Comparison of ENCODE assay signal across 2 cellular contexts in the genomic region with DNA sequence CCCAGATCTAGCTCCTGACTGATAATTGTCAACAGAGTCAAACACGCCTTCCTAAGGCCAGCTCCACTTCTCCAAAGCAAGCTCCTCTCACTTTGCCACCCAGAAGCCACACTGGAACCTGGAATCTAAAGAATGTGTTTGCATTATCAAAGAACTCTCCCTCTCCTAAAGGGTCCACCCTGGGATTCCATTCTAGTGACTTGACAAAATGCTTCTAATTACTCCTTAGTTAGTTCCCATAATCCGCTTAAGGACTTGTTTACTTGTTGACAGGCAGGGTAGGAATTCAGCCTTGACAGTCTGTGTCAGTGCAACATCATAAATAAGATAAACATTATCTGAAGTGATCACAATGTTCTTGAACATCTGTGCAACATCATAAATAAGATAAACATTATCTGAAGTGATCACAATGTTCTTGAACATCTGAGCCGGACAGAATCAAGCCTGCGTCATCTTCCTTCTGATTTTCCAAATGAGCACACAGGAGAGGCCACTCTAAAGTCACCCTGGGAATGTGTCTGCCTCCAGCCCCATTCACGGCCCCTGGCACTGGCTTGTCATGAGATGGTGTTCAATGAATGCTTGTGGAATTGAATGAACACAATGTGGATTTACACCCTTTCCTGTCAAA.
TF ChIP-seq lines count a peak whose summit lies in the region.

No MANE protein-coding gene starts in this region.

TF ChIP-seq in Ishikawa, 13 proteins besides CTCF, POLR2A, EP300 and RAD21:
- TF ChIP-seq, protein P1, sequence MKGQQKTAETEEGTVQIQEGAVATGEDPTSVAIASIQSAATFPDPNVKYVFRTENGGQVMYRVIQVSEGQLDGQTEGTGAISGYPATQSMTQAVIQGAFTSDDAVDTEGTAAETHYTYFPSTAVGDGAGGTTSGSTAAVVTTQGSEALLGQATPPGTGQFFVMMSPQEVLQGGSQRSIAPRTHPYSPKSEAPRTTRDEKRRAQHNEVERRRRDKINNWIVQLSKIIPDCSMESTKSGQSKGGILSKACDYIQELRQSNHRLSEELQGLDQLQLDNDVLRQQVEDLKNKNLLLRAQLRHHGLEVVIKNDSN (IDR thresholded peaks at IDR 0.05), result no peak
- TF ChIP-seq EGR1 (IDR thresholded peaks at IDR 0.05) (no peak), YY1 (IDR thresholded peaks at IDR 0.05; ENCODE audit: low read depth) (no peak), TCF12 (IDR thresholded peaks at IDR 0.05; ENCODE audit: low read depth) (peak; percentile 50; the same call in 1 of the 2 replicates), FOXM1 (IDR thresholded peaks at IDR 0.05; ENCODE audit: borderline replicate concordance, low read depth) (peak; percentile 60; the same call in 1 of the 2 replicates), NFIC (IDR thresholded peaks at IDR 0.05) (no peak), TEAD4 (IDR thresholded peaks at IDR 0.05) (peak; percentile 95)
- TF ChIP-seq, protein P2, sequence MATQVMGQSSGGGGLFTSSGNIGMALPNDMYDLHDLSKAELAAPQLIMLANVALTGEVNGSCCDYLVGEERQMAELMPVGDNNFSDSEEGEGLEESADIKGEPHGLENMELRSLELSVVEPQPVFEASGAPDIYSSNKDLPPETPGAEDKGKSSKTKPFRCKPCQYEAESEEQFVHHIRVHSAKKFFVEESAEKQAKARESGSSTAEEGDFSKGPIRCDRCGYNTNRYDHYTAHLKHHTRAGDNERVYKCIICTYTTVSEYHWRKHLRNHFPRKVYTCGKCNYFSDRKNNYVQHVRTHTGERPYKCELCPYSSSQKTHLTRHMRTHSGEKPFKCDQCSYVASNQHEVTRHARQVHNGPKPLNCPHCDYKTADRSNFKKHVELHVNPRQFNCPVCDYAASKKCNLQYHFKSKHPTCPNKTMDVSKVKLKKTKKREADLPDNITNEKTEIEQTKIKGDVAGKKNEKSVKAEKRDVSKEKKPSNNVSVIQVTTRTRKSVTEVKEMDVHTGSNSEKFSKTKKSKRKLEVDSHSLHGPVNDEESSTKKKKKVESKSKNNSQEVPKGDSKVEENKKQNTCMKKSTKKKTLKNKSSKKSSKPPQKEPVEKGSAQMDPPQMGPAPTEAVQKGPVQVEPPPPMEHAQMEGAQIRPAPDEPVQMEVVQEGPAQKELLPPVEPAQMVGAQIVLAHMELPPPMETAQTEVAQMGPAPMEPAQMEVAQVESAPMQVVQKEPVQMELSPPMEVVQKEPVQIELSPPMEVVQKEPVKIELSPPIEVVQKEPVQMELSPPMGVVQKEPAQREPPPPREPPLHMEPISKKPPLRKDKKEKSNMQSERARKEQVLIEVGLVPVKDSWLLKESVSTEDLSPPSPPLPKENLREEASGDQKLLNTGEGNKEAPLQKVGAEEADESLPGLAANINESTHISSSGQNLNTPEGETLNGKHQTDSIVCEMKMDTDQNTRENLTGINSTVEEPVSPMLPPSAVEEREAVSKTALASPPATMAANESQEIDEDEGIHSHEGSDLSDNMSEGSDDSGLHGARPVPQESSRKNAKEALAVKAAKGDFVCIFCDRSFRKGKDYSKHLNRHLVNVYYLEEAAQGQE (IDR thresholded peaks at IDR 0.05; ENCODE audit: low read depth), result no peak
- TF ChIP-seq, protein P3, sequence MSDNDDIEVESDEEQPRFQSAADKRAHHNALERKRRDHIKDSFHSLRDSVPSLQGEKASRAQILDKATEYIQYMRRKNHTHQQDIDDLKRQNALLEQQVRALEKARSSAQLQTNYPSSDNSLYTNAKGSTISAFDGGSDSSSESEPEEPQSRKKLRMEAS (IDR thresholded peaks at IDR 0.05), result no peak

TF ChIP-seq in H1, 55 proteins besides CTCF, POLR2A, EP300 and RAD21 (continued from another document and continues in another):
- TF ChIP-seq NANOG (IDR thresholded peaks at IDR 0.05; ENCODE audit: insufficient read depth, low read depth, low read length, poor library complexity, severe bottlenecking) (no peak), ATF2 (IDR thresholded peaks at IDR 0.05; ENCODE audit: low read length) (peak; percentile 87; the same call in 1 of the 2 replicates), SRF (IDR thresholded peaks at IDR 0.05; ENCODE audit: low read depth, low read length) (no peak), CTBP2 (IDR thresholded peaks at IDR 0.05; ENCODE audit: borderline replicate concordance, insufficient read depth, insufficient read length, low read length) (no peak), TAF7 (optimal IDR thresholded peaks at IDR 0.05; ENCODE audit: borderline replicate concordance, low read depth, low read length) (no peak), JUN (IDR thresholded peaks at IDR 0.05; ENCODE audit: low read depth, low read length) (0 out of 2 replicates have a peak, but pooled peaks have one; percentile 37), CHD1 (IDR thresholded peaks at IDR 0.05; ENCODE audit: low read depth, low read length) (no peak), ATF3 (IDR thresholded peaks at IDR 0.05; ENCODE audit: insufficient read depth, low read depth, low read length) (no peak), ASH2L (IDR thresholded peaks at IDR 0.05; ENCODE audit: low read length) (no peak), RBBP5 (IDR thresholded peaks at IDR 0.05; ENCODE audit: borderline replicate concordance, low read depth, low read length) (no peak), SUZ12 (IDR thresholded peaks at IDR 0.05; ENCODE audit: low read length) (no peak), SP2 (IDR thresholded peaks at IDR 0.05; ENCODE audit: low read length) (no peak), CEBPB (IDR thresholded peaks at IDR 0.05; ENCODE audit: low read depth, low read length) (no peak), TBP (IDR thresholded peaks at IDR 0.05; ENCODE audit: low read depth, low read length) (no peak), CHD2 (IDR thresholded peaks at IDR 0.05; ENCODE audit: low read length) (no peak), CBX8 (IDR thresholded peaks at IDR 0.05; ENCODE audit: borderline replicate concordance, low read depth, low read length) (no peak), SIRT6 (IDR thresholded peaks at IDR 0.05; ENCODE audit: low read length) (no peak), EGR1 (IDR thresholded peaks at IDR 0.05; ENCODE audit: borderline replicate concordance, low read depth, low read length) (no peak), JUND (IDR thresholded peaks at IDR 0.05; ENCODE audit: low read length) (peak; percentile 67), MAFK (IDR thresholded peaks at IDR 0.05; ENCODE audit: low read depth, low read length) (peak; percentile 22; the same call in 1 of the 2 replicates), BACH1 (IDR thresholded peaks at IDR 0.05; ENCODE audit: low read length) (no peak), BRCA1 (IDR thresholded peaks at IDR 0.05; ENCODE audit: low read depth, low read length) (no peak), KDM4A (IDR thresholded peaks at IDR 0.05; ENCODE audit: low read depth, low read length, severe bottlenecking) (no peak), HDAC6 (IDR thresholded peaks at IDR 0.05; ENCODE audit: low read depth, low read length) (no peak), CBX5 (IDR thresholded peaks at IDR 0.05; ENCODE audit: low read depth, low read length) (no peak), TCF12 (IDR thresholded peaks at IDR 0.05; ENCODE audit: low read depth, low read length) (0 out of 2 replicates have a peak, but pooled peaks have one; percentile 39), SP1 (IDR thresholded peaks at IDR 0.05; ENCODE audit: low read depth, low read length) (peak; percentile 63; the same call in 1 of the 2 replicates), USF2 (IDR thresholded peaks at IDR 0.05; ENCODE audit: low read length) (no peak), POU5F1 (IDR thresholded peaks at IDR 0.05; ENCODE audit: low read depth, low read length) (no peak), SP4 (IDR thresholded peaks at IDR 0.05; ENCODE audit: low read length) (no peak), E2F6 (IDR thresholded peaks at IDR 0.05) (peak; percentile 35; the same call in 1 of the 2 replicates), TEAD4 (IDR thresholded peaks at IDR 0.05; ENCODE audit: low read depth, low read length) (peak; percentile 98)
- TF ChIP-seq, protein P3 (IDR thresholded peaks at IDR 0.05), result 0 out of 2 replicates have a peak, but pooled peaks have one; percentile 11
- TF ChIP-seq, protein P4, sequence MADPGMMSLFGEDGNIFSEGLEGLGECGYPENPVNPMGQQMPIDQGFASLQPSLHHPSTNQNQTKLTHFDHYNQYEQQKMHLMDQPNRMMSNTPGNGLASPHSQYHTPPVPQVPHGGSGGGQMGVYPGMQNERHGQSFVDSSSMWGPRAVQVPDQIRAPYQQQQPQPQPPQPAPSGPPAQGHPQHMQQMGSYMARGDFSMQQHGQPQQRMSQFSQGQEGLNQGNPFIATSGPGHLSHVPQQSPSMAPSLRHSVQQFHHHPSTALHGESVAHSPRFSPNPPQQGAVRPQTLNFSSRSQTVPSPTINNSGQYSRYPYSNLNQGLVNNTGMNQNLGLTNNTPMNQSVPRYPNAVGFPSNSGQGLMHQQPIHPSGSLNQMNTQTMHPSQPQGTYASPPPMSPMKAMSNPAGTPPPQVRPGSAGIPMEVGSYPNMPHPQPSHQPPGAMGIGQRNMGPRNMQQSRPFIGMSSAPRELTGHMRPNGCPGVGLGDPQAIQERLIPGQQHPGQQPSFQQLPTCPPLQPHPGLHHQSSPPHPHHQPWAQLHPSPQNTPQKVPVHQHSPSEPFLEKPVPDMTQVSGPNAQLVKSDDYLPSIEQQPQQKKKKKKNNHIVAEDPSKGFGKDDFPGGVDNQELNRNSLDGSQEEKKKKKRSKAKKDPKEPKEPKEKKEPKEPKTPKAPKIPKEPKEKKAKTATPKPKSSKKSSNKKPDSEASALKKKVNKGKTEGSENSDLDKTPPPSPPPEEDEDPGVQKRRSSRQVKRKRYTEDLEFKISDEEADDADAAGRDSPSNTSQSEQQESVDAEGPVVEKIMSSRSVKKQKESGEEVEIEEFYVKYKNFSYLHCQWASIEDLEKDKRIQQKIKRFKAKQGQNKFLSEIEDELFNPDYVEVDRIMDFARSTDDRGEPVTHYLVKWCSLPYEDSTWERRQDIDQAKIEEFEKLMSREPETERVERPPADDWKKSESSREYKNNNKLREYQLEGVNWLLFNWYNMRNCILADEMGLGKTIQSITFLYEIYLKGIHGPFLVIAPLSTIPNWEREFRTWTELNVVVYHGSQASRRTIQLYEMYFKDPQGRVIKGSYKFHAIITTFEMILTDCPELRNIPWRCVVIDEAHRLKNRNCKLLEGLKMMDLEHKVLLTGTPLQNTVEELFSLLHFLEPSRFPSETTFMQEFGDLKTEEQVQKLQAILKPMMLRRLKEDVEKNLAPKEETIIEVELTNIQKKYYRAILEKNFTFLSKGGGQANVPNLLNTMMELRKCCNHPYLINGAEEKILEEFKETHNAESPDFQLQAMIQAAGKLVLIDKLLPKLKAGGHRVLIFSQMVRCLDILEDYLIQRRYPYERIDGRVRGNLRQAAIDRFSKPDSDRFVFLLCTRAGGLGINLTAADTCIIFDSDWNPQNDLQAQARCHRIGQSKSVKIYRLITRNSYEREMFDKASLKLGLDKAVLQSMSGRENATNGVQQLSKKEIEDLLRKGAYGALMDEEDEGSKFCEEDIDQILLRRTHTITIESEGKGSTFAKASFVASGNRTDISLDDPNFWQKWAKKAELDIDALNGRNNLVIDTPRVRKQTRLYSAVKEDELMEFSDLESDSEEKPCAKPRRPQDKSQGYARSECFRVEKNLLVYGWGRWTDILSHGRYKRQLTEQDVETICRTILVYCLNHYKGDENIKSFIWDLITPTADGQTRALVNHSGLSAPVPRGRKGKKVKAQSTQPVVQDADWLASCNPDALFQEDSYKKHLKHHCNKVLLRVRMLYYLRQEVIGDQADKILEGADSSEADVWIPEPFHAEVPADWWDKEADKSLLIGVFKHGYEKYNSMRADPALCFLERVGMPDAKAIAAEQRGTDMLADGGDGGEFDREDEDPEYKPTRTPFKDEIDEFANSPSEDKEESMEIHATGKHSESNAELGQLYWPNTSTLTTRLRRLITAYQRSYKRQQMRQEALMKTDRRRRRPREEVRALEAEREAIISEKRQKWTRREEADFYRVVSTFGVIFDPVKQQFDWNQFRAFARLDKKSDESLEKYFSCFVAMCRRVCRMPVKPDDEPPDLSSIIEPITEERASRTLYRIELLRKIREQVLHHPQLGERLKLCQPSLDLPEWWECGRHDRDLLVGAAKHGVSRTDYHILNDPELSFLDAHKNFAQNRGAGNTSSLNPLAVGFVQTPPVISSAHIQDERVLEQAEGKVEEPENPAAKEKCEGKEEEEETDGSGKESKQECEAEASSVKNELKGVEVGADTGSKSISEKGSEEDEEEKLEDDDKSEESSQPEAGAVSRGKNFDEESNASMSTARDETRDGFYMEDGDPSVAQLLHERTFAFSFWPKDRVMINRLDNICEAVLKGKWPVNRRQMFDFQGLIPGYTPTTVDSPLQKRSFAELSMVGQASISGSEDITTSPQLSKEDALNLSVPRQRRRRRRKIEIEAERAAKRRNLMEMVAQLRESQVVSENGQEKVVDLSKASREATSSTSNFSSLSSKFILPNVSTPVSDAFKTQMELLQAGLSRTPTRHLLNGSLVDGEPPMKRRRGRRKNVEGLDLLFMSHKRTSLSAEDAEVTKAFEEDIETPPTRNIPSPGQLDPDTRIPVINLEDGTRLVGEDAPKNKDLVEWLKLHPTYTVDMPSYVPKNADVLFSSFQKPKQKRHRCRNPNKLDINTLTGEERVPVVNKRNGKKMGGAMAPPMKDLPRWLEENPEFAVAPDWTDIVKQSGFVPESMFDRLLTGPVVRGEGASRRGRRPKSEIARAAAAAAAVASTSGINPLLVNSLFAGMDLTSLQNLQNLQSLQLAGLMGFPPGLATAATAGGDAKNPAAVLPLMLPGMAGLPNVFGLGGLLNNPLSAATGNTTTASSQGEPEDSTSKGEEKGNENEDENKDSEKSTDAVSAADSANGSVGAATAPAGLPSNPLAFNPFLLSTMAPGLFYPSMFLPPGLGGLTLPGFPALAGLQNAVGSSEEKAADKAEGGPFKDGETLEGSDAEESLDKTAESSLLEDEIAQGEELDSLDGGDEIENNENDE (IDR thresholded peaks at IDR 0.05; ENCODE audit: insufficient replicate concordance, low read length), result no peak
